In genomic region chr7:95434501-95435421, GRCh38 we compare ENCODE assay signal across 8 cellular contexts. TPM values are rescaled to one million over a fixed set of nuclear protein-coding genes. Genes with fewer than 3 reads are reported as not detected.
DNase-seq lines count a peak whose midpoint lies in the region; ATAC-seq and TF ChIP-seq lines count a peak whose summit lies in the region.

Gene PON2 (minus strand): TSS chr7:95435028. CDS start chr7:95434951, 77 bp downstream.

- H3K4me1 ChIP-seq in testis = no peaks in the 10 kb centered on the region

- H3K36me3 Mint-ChIP-seq in activated naive CD4-positive, alpha-beta T cell treated with anti-CD3 and anti-CD28 coated beads, Interleukin-2, amount 10 ng/mL, durations not matched to agents 7 days and 5 days = no peaks in the 10 kb centered on the region
- peaks cover 42% of the 10 kb centered on the region for H3K36me3 Mint-ChIP-seq in nephron progenitor cell (ENCODE audit: low read depth)

- H3K4me3 Mint-ChIP-seq in activated naive CD4-positive, alpha-beta T cell treated with anti-CD3 and anti-CD28 coated beads, Interleukin-2, amount 10 ng/mL, durations not matched to agents 7 days and 5 days = peak within 1 kb of the TSS; percentile 66
- H3K4me3 Mint-ChIP-seq in nephron progenitor cell = peak within 1 kb of the TSS; percentile 87

- 0 to 1% methylated on average over 37 to 58 of the region's 58 CpGs for WGBS in testis, 2 donors

- peaks cover 5% of the 10 kb centered on the region for H3K27me3 Mint-ChIP-seq in activated naive CD4-positive, alpha-beta T cell treated with anti-CD3 and anti-CD28 coated beads, Interleukin-2, amount 10 ng/mL, durations not matched to agents 7 days and 5 days
- H3K27me3 Mint-ChIP-seq in nephron progenitor cell (ENCODE audit: low read depth, poor library complexity) = no peaks in the 10 kb centered on the region

- H3K27ac Mint-ChIP-seq in activated naive CD4-positive, alpha-beta T cell treated with anti-CD3 and anti-CD28 coated beads, Interleukin-2, amount 10 ng/mL, durations not matched to agents 7 days and 5 days = peak within 1 kb of the TSS; percentile 70
- peak within 1 kb of the TSS; percentile 99 for H3K27ac Mint-ChIP-seq in nephron progenitor cell

- H3K27me3 ChIP-seq in testis = no peaks in the 10 kb centered on the region

- H3K9me3 ChIP-seq in testis = no peaks in the 10 kb centered on the region

- peaks cover 13% of the 10 kb centered on the region for H3K4me1 Mint-ChIP-seq in activated naive CD4-positive, alpha-beta T cell treated with anti-CD3 and anti-CD28 coated beads, Interleukin-2, amount 10 ng/mL, durations not matched to agents 7 days and 5 days
- H3K4me1 Mint-ChIP-seq in nephron progenitor cell = peaks cover 58% of the 10 kb centered on the region

- no peak for TF ChIP-seq CTCF in nephron progenitor cell (IDR thresholded peaks at IDR 0.05)
- no peak for TF ChIP-seq CTCF in testis (IDR thresholded peaks at IDR 0.05)

- peak within 1 kb of the TSS; percentile 69 to 73 for H3K4me3 ChIP-seq in testis

- DNase-seq in DMS53 treated with DMSO at 0.1 percent for 48 hours (lab: John Stamatoyannopoulos, UW; ENCODE audit: unreplicated experiment) = peak; percentile 66
- peak in 73 of 76 experiments; percentile 2 to 83 (median 66) for DNase-seq in HUDEP-2 (lab: John Stamatoyannopoulos, UW; ENCODE audit: unreplicated experiment in 76 of 76)
- peak; percentile 83 for DNase-seq in RPMI7951 (ENCODE audit: low read depth)
- peak; percentile 47 for DNase-seq in activated naive CD4-positive, alpha-beta T cell treated with anti-CD3 and anti-CD28 coated beads, Interleukin-2, amount 10 ng/mL, durations not matched to agents 7 days and 5 days
- DNase-seq in foreskin melanocyte = peak; percentile 75
- peak; percentile 85 for DNase-seq in nephron progenitor cell
- DNase-seq in testis = peak; percentile 78

- ATAC-seq in GM21526 (IDR thresholded peaks at IDR 0.05; ENCODE audit: low FRiP score, unreplicated experiment) = peak; percentile 96

- H3K9me3 Mint-ChIP-seq in activated naive CD4-positive, alpha-beta T cell treated with anti-CD3 and anti-CD28 coated beads, Interleukin-2, amount 10 ng/mL, durations not matched to agents 7 days and 5 days = no peaks in the 10 kb centered on the region
- no peaks in the 10 kb centered on the region for H3K9me3 Mint-ChIP-seq in nephron progenitor cell

- no peak for TF ChIP-seq POLR2A in testis (IDR thresholded peaks at IDR 0.05)

- CTCF ChIA-PET in activated naive CD4-positive, alpha-beta T cell treated with anti-CD3 and anti-CD28 coated beads, Interleukin-2, amount 10 ng/mL, durations not matched to agents 7 days and 5 days (lab: Charles Lee) = no interaction called here

- H3K36me3 ChIP-seq in testis (ENCODE audit: low read depth, missing control alignments) = no peaks in the 10 kb centered on the region

- H3K27ac ChIP-seq in testis = peak within 1 kb of the TSS; percentile 81 to 97

- intact Hi-C loops in testis (cut with DNase I; ENCODE audit: low total_unique reads) = no loop called here

RNA-seq across cellular contexts. Expression of gene PON2, which starts in this region (rescaled TPM):
- 164 and 183 TPM in 2 replicates for total RNA-seq in RPMI7951 (2014; rRNA removed; shearing (Covaris generic))
- total RNA-seq in testis = 100 to 1,000 TPM; 108 to 138 TPM
- 53.4 TPM for polyA plus RNA-seq in testis (ENCODE audit: insufficient read depth, low read depth, low replicate concordance)

Comparison
In these comparisons a context has a peak if more than half of its experiments do, and no peak if none do; other contexts are left out.
1. Peak in every context shown above with its lines: DNase-seq, ATAC-seq, H3K4me3 ChIP-seq and H3K27ac ChIP-seq.